Comparison of ENCODE assay signal across 10 cellular contexts in genomic region chr4:17521595-17521994, GRCh38. TPM values are rescaled to one million over a fixed set of nuclear protein-coding genes. Genes with fewer than 3 reads are reported as not detected.
"Had no signal": no experiment of that assay in that cellular context is flagged by ENCODE, and none has a peak within 500 bp of the region (broad histone marks: within the 10 kb centered on the region; RNA-seq: fewer than 3 reads in every experiment).

No MANE protein-coding gene starts in this region.

- H3K27ac ChIP-seq: HL-60, KMS-11 had no signal

- DNase-seq: IMR-90, KBM-7, KG1 had no signal

- FAIRE-seq: HepG2, HTR-8/SVneo had no signal

- H3K9ac ChIP-seq: KMS-11 had no signal

- ATAC-seq: HepG2 had no signal

- H3K4me2 ChIP-seq: KMS-11 had no signal

RNA-seq across cellular contexts. Expression of gene CLRN2, which starts 6.6 kb away (rescaled TPM):
- total RNA-seq: HepG2, HT-29, HT1080, IMR-90 had no signal
- polyA plus RNA-seq: HepG2, IgD-negative memory B cell, IMR-90 had no signal
